ENCODE assay signal across 15 cellular contexts in the genomic region with DNA sequence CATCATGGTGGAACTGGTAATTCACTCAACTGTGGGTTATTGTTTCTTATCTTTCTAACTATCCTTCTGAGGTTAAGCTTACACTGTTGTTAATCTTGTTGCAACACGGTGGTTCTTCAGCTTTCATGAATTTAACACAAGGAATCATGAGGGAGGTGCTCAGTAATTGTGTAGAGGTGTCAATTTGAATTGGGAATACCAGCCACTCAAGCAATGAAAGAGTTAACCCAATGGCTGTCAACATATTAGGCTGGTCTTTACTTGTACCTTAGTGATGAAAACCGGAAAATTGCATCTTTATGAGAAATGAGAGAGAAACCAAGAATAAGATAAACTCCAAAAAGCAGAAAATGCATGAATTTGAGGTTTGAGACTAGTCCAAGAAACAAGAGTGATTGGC.
DNase-seq lines count a peak whose midpoint lies in the region; ATAC-seq and TF ChIP-seq lines count a peak whose summit lies in the region.
"Had no signal": no experiment of that assay in that cellular context is flagged by ENCODE, and none has a peak within 500 bp of the region (broad histone marks: within the 10 kb centered on the region; RNA-seq: fewer than 3 reads in every experiment).

No MANE protein-coding gene starts in this region.

- 43% methylated on average over 2 of the region's 2 CpGs for WGBS in suprapubic skin

- no peak overlapping the region for H3K4me3 ChIP-seq in GM23338
- H3K4me3 ChIP-seq in HEK293 (ENCODE audit: low read depth, low read length) = no peak overlapping the region
- no peak overlapping the region for H3K4me3 ChIP-seq in colonic mucosa
- no peak overlapping the region for H3K4me3 ChIP-seq in WERI-Rb-1 (ENCODE audit: low read depth, low read length)
- H3K4me3 ChIP-seq in suprapubic skin = no peak overlapping the region

- no peak for DNase-seq in GM23338 (ENCODE audit: low spot score)
- DNase-seq in astrocyte of the hippocampus (ENCODE audit: low read depth, low spot score) = peak; percentile 3
- no peak for DNase-seq in colonic mucosa
- DNase-seq in WERI-Rb-1 = no peak
- no peak for DNase-seq in suprapubic skin (ENCODE audit: low spot score in 2 of 2)
- DNase-seq: C1 segment of cervical spinal cord; Calu3; CD4-positive, alpha-beta memory T cell; COR-L47; DMS53; DMS79 treated with DMSO at 0.1 percent for 48 hours; GF-D8; H7; HCEC 1CT had no signal

- peaks cover 22% of the 10 kb centered on the region for H3K4me1 Mint-ChIP-seq in GM23338
- H3K4me1 Mint-ChIP-seq: CD4-positive, alpha-beta memory T cell had no signal

- TF ChIP-seq CTCF in GM23338 (conservative IDR thresholded peaks at IDR 0.05; ENCODE audit: low read depth in 2 of 2) (no peak), HEK293 (tag by site-specific recombination; IDR thresholded peaks at IDR 0.05) (no peak), colonic mucosa (IDR thresholded peaks at IDR 0.05) (no peak), WERI-Rb-1 (IDR thresholded peaks at IDR 0.05; ENCODE audit: low read depth, low read length) (no peak), suprapubic skin (IDR thresholded peaks at IDR 0.05) (no peak)

- H3K9ac ChIP-seq in colonic mucosa (ENCODE audit: low read depth in 2 of 2, low read length in 2 of 2) = no peak overlapping the region

- H3K4me2 ChIP-seq in GM23338 = no peak overlapping the region

- H3K4me1 ChIP-seq in GM23338 (ENCODE audit: insufficient read depth) (peaks cover 2% of the 10 kb centered on the region; the same call in 1 of the 2 replicates), HEK293 (ENCODE audit: control insufficient read depth, insufficient read depth, low read length) (peaks cover 10% of the 10 kb centered on the region; the same call in 1 of the 2 replicates), colonic mucosa (no peaks in the 10 kb centered on the region), suprapubic skin (no peaks in the 10 kb centered on the region)

- no peaks in the 10 kb centered on the region for H3K27me3 ChIP-seq in GM23338 (ENCODE audit: insufficient read depth)
- H3K27me3 ChIP-seq in colonic mucosa = no peaks in the 10 kb centered on the region
- H3K27me3 ChIP-seq in WERI-Rb-1 (ENCODE audit: insufficient read depth, low read depth, severe bottlenecking) = no peaks in the 10 kb centered on the region
- no peaks in the 10 kb centered on the region for H3K27me3 ChIP-seq in suprapubic skin

- CTCF ChIA-PET in HEK293 (lab: Yijun Ruan, JAX) = interaction anchor here (0.8 to 1.0 kb wide), 2 partner anchors 77 to 252 kb away, joined by 3 to 4 read pairs; no protein-coding TSS in a partner anchor

- H3K79me2 ChIP-seq in GM23338 (replicated peaks; ENCODE audit: insufficient read depth) = no peaks in the 10 kb centered on the region

- no peak overlapping the region for H2AFZ ChIP-seq in GM23338

- no peaks in the 10 kb centered on the region for H3K9me3 Mint-ChIP-seq in GM23338

- no peaks in the 10 kb centered on the region for H3K27me3 Mint-ChIP-seq in GM23338 (ENCODE audit: insufficient read depth, low read depth, poor library complexity)
- H3K27me3 Mint-ChIP-seq: CD4-positive, alpha-beta memory T cell had no signal

- H3K27ac Mint-ChIP-seq in GM23338 = peak overlapping the region; percentile 31; the same call in 1 of the 2 replicates
- H3K27ac Mint-ChIP-seq: CD4-positive, alpha-beta memory T cell had no signal

- no peak overlapping the region for H3K27ac ChIP-seq in GM23338 (ENCODE audit: low read depth)
- H3K27ac ChIP-seq in HEK293 (ENCODE audit: extremely low read depth, low read depth, low read length) = no peak overlapping the region
- H3K27ac ChIP-seq in colonic mucosa = no peak overlapping the region
- H3K27ac ChIP-seq in WERI-Rb-1 = no peak overlapping the region
- no peak overlapping the region for H3K27ac ChIP-seq in suprapubic skin

- H3K36me3 ChIP-seq in GM23338 (ENCODE audit: insufficient read depth) (no peaks in the 10 kb centered on the region), HEK293 (ENCODE audit: control insufficient read depth in 2 of 2, insufficient read depth in 1 of 2, low read length in 2 of 2) (no peaks in the 10 kb centered on the region), colonic mucosa (no peaks in the 10 kb centered on the region), WERI-Rb-1 (no peaks in the 10 kb centered on the region), suprapubic skin (no peaks in the 10 kb centered on the region)

- no peak overlapping the region for H3K4me3 Mint-ChIP-seq in GM23338
- H3K4me3 Mint-ChIP-seq: CD4-positive, alpha-beta memory T cell had no signal

- no peaks in the 10 kb centered on the region for H3F3A ChIP-seq in GM23338 (replicated peaks; ENCODE audit: low read depth)

- no peak for ATAC-seq in GM23338

- TF ChIP-seq POLR2A in suprapubic skin (IDR thresholded peaks at IDR 0.05) = no peak

- POLR2A ChIA-PET in HEK293 (lab: Yijun Ruan, JAX) = no interaction called here

- H3K9me3 ChIP-seq in HEK293 (ENCODE audit: control insufficient read depth, insufficient read depth, low read depth, low read length) = no peaks in the 10 kb centered on the region
- no peaks in the 10 kb centered on the region for H3K9me3 ChIP-seq in colonic mucosa
- H3K9me3 ChIP-seq in WERI-Rb-1 (ENCODE audit: severe bottlenecking) = no peaks in the 10 kb centered on the region
- no peaks in the 10 kb centered on the region for H3K9me3 ChIP-seq in suprapubic skin

- intact Hi-C loops in colonic mucosa (cut with DNase I) = no loop called here

- no peaks in the 10 kb centered on the region for H4K20me1 ChIP-seq in GM23338 (replicated peaks; ENCODE audit: insufficient read depth)

- 0 out of 2 replicates have a peak, but pooled peaks cover 11% of the 10 kb centered on the region for H3K9me2 ChIP-seq in GM23338 (ENCODE audit: insufficient read depth)

- no peak for TF ChIP-seq EP300 in suprapubic skin (IDR thresholded peaks at IDR 0.05)

- peaks cover under 1% of the 10 kb centered on the region; the same call in 2 of the 3 replicates for H3K36me3 Mint-ChIP-seq in GM23338 (ENCODE audit: low read depth)
- H3K36me3 Mint-ChIP-seq: CD4-positive, alpha-beta memory T cell had no signal

TF ChIP-seq in GM23338, 12 proteins besides CTCF, POLR2A, EP300 and RAD21 (continues in another document):
- TF ChIP-seq, protein P1, sequence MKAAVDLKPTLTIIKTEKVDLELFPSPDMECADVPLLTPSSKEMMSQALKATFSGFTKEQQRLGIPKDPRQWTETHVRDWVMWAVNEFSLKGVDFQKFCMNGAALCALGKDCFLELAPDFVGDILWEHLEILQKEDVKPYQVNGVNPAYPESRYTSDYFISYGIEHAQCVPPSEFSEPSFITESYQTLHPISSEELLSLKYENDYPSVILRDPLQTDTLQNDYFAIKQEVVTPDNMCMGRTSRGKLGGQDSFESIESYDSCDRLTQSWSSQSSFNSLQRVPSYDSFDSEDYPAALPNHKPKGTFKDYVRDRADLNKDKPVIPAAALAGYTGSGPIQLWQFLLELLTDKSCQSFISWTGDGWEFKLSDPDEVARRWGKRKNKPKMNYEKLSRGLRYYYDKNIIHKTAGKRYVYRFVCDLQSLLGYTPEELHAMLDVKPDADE (IDR thresholded peaks at IDR 0.05) = no peak
- TF ChIP-seq ZNF331 (CRISPR knock-in tag; IDR thresholded peaks at IDR 0.05; ENCODE audit: low read depth) = no peak
- TF ChIP-seq NANOG (IDR thresholded peaks at IDR 0.05; ENCODE audit: borderline replicate concordance) = no peak

TF ChIP-seq in HEK293, 187 proteins besides CTCF, POLR2A, EP300 and RAD21 (continues in another document):
- peak; percentile 45; the same call in 1 of the 2 replicates for TF ChIP-seq OSR2 (tag by site-specific recombination; IDR thresholded peaks at IDR 0.05)
- no peak for TF ChIP-seq ZNF521 (tag by site-specific recombination; IDR thresholded peaks at IDR 0.05)
- no peak for TF ChIP-seq ZNF221 (tag by site-specific recombination; IDR thresholded peaks at IDR 0.05; ENCODE audit: borderline replicate concordance)
- peak; percentile 75; the same call in 1 of the 2 replicates for TF ChIP-seq TRIM28 (IDR thresholded peaks at IDR 0.05; ENCODE audit: borderline replicate concordance, low read length)
- no peak for TF ChIP-seq SCRT2 (tag by site-specific recombination; IDR thresholded peaks at IDR 0.05)
- TF ChIP-seq, protein P2, sequence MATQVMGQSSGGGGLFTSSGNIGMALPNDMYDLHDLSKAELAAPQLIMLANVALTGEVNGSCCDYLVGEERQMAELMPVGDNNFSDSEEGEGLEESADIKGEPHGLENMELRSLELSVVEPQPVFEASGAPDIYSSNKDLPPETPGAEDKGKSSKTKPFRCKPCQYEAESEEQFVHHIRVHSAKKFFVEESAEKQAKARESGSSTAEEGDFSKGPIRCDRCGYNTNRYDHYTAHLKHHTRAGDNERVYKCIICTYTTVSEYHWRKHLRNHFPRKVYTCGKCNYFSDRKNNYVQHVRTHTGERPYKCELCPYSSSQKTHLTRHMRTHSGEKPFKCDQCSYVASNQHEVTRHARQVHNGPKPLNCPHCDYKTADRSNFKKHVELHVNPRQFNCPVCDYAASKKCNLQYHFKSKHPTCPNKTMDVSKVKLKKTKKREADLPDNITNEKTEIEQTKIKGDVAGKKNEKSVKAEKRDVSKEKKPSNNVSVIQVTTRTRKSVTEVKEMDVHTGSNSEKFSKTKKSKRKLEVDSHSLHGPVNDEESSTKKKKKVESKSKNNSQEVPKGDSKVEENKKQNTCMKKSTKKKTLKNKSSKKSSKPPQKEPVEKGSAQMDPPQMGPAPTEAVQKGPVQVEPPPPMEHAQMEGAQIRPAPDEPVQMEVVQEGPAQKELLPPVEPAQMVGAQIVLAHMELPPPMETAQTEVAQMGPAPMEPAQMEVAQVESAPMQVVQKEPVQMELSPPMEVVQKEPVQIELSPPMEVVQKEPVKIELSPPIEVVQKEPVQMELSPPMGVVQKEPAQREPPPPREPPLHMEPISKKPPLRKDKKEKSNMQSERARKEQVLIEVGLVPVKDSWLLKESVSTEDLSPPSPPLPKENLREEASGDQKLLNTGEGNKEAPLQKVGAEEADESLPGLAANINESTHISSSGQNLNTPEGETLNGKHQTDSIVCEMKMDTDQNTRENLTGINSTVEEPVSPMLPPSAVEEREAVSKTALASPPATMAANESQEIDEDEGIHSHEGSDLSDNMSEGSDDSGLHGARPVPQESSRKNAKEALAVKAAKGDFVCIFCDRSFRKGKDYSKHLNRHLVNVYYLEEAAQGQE (tag by site-specific recombination; IDR thresholded peaks at IDR 0.05) = no peak
- TF ChIP-seq, protein P3, sequence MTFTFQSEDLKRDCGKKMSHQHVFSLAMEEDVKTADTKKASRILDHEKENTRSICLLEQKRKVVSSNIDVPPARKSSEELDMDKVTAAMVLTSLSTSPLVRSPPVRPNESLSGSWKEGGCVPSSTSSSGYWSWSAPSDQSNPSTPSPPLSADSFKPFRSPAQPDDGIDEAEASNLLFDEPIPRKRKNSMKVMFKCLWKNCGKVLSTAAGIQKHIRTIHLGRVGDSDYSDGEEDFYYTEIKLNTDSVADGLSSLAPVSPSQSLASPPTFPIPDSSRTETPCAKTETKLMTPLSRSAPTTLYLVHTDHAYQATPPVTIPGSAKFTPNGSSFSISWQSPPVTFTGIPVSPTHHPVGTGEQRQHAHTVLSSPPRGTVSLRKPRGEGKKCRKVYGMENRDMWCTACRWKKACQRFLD (tag by site-specific recombination; IDR thresholded peaks at IDR 0.05) = no peak
- TF ChIP-seq ZNF623 (tag by site-specific recombination; IDR thresholded peaks at IDR 0.05) = no peak
- TF ChIP-seq ZNF621 (tag by site-specific recombination; IDR thresholded peaks at IDR 0.05) = no peak
